Comparison of ENCODE assay signal across 9 cellular contexts in the genomic region with DNA sequence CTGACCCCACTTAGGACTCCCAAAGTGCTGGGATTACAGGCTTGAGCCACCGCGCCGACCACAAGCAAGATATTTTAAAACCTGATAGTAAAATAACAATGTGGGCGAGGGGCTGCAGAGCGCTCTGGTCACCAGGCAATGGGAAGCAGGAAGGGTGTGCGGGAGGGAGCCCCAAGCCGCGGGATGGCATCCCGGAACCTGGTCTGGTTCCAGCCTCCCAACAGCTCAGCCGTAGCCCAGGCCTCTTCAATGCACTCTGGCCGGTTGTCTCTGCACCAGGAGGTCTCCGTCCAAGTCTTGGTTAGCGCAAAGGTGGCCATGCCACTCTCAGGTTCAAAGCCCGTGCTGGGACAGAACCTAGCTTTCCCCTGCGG. TPM values are rescaled to one million over a fixed set of nuclear protein-coding genes. Genes with fewer than 3 reads are reported as not detected.
DNase-seq lines count a peak whose midpoint lies in the region; ATAC-seq, FAIRE-seq and TF ChIP-seq lines count a peak whose summit lies in the region.
"Had no signal": no experiment of that assay in that cellular context is flagged by ENCODE, and none has a peak within 500 bp of the region (broad histone marks: within the 10 kb centered on the region; RNA-seq: fewer than 3 reads in every experiment).

No MANE protein-coding gene starts in this region.

- in situ Hi-C loops in HepG2 (cut with HindIII; ENCODE audit: extremely low pct_ligation_motif_present, low pct_unique_long_range_greater_than_20kb), result no loop called here

- TF ChIP-seq CTCF in HepG2 (CRISPR knock-in tag; IDR thresholded peaks at IDR 0.05) (no peak), tibial artery (IDR thresholded peaks at IDR 0.05) (no peak)

- BruUV-seq in HepG2 (replicated peaks; lab: Mats Ljungman, UMichigan), result no TSS peak

- no peaks in the 10 kb centered on the region for H3K27me3 Mint-ChIP-seq in activated CD4-positive, alpha-beta T cell treated with anti-CD3 and anti-CD28 coated beads, Interleukin-2, amount 10 ng/mL, durations not matched to agents 7 days and 5 days
- no peaks in the 10 kb centered on the region for H3K27me3 Mint-ChIP-seq in activated naive CD8-positive, alpha-beta T cell treated with anti-CD3 and anti-CD28 coated beads, Interleukin-2, amount 50 U/mL, for 24 hours

- TF ChIP-seq EP300 in HepG2 (IDR thresholded peaks at IDR 0.05; ENCODE audit: low read depth in 2 of 2, low read length in 2 of 2), result no peak
- no peak for TF ChIP-seq EP300 in HepG2 (CRISPR knock-in tag; IDR thresholded peaks at IDR 0.05; ENCODE audit: borderline replicate concordance)

- intact Hi-C loops in HepG2 (cut with micrococcal nuclease; ENCODE audit: unreplicated experiment) (no loop called here), tibial artery (cut with DNase I; ENCODE audit: low total_unique reads) (loop anchor here (5.0 kb wide), 1 partner anchor 34 kb away; no protein-coding TSS in a partner anchor)

- H3K4me3 ChIP-seq in HepG2 (replicated peaks in 1 of 3; ENCODE audit: insufficient read depth in 1 of 3, low read depth in 2 of 3, low read length in 3 of 3) (peak overlapping the region; percentile 55 to 85 (median 76); a peak in 4 of 6 replicates), tibial artery (peak overlapping the region; percentile 54 to 65)
- no peak overlapping the region for H3K4me3 ChIP-seq in effector memory CD4-positive, alpha-beta T cell (ENCODE audit: insufficient read depth, low read depth, low read length, poor library complexity, severe bottlenecking)

- H3K4me3 Mint-ChIP-seq in activated CD4-positive, alpha-beta T cell treated with anti-CD3 and anti-CD28 coated beads, Interleukin-2, amount 10 ng/mL, durations not matched to agents 7 days and 5 days, result peak overlapping the region; percentile 66
- peak overlapping the region; percentile 29 for H3K4me3 Mint-ChIP-seq in activated naive CD8-positive, alpha-beta T cell treated with anti-CD3 and anti-CD28 coated beads, Interleukin-2, amount 50 U/mL, for 24 hours

- no peaks in the 10 kb centered on the region for H3K9me3 Mint-ChIP-seq in activated CD4-positive, alpha-beta T cell treated with anti-CD3 and anti-CD28 coated beads, Interleukin-2, amount 10 ng/mL, durations not matched to agents 7 days and 5 days
- no peaks in the 10 kb centered on the region for H3K9me3 Mint-ChIP-seq in activated naive CD8-positive, alpha-beta T cell treated with anti-CD3 and anti-CD28 coated beads, Interleukin-2, amount 50 U/mL, for 24 hours

- H3K79me2 ChIP-seq in HepG2 (ENCODE audit: insufficient read depth, low read length), result no peaks in the 10 kb centered on the region

- peaks cover 46% of the 10 kb centered on the region for H3K4me1 ChIP-seq in HepG2 (ENCODE audit: insufficient read depth, low read length)
- peaks cover 4 to 31% (median 22%) of the 10 kb centered on the region in 4 donors for H3K4me1 ChIP-seq in tibial artery
- peaks cover 11% of the 10 kb centered on the region for H3K4me1 ChIP-seq in effector memory CD4-positive, alpha-beta T cell (ENCODE audit: control insufficient read depth, insufficient read depth, low read length, poor library complexity, severe bottlenecking)

- DNase-seq in activated CD4-positive, alpha-beta T cell treated with anti-CD3 and anti-CD28 coated beads, Interleukin-2, amount 10 ng/mL, durations not matched to agents 7 days and 5 days, result no peak
- DNase-seq in activated CD4-positive, alpha-beta T cell treated with anti-CD3 and anti-CD28 coated beads, Interleukin-2, amount 50 U/mL, for 48 hours, result no peak
- DNase-seq in activated naive CD8-positive, alpha-beta T cell treated with anti-CD3 and anti-CD28 coated beads, Interleukin-2, amount 50 U/mL, for 24 hours, result no peak
- DNase-seq in HepG2 (ENCODE audit: low spot score) (no peak), tibial artery (no peak), NCI-H1694 treated with DMSO at 0.1 percent for 48 hours (lab: John Stamatoyannopoulos, UW) (no peak)
- DNase-seq in effector memory CD4-positive, alpha-beta T cell, result no peak

- WGBS in HepG2 (ENCODE audit: low lambda C conversion rate), result 59% methylated on average over 10 of the region's 15 CpGs

- TF ChIP-seq POLR2A in HepG2 (IDR thresholded peaks at IDR 0.05; ENCODE audit: insufficient read depth in 1 of 2, low read depth in 2 of 2, low read length in 2 of 2), result no peak

- H3K27ac Mint-ChIP-seq in activated CD4-positive, alpha-beta T cell treated with anti-CD3 and anti-CD28 coated beads, Interleukin-2, amount 10 ng/mL, durations not matched to agents 7 days and 5 days, result no peak overlapping the region
- H3K27ac Mint-ChIP-seq in activated naive CD8-positive, alpha-beta T cell treated with anti-CD3 and anti-CD28 coated beads, Interleukin-2, amount 50 U/mL, for 24 hours, result no peak overlapping the region

- H2AFZ ChIP-seq in HepG2 (ENCODE audit: low read length), result peak overlapping the region; percentile 54

- peak overlapping the region; percentile 49 for H3K9ac ChIP-seq in HepG2 (ENCODE audit: insufficient read depth, low read depth, low read length)

- no peaks in the 10 kb centered on the region for H4K20me1 ChIP-seq in HepG2 (ENCODE audit: insufficient read depth, low read length)

- CTCF ChIA-PET in activated CD4-positive, alpha-beta T cell treated with anti-CD3 and anti-CD28 coated beads, Interleukin-2, amount 10 ng/mL, durations not matched to agents 7 days and 5 days (lab: Charles Lee), result interaction anchor here (0.6 to 2.7 kb wide), 8 partner anchors 9 to 349 kb away, joined by 3 to 20 read pairs (median 4); partner anchors contain the start of genes MAN1B1 and NPDC1
- CTCF ChIA-PET in HepG2 (lab: Yijun Ruan, JAX; ENCODE audit: low intra/inter-chr PET ratio, low total read pairs), result no interaction called here

- peaks cover 6% of the 10 kb centered on the region for H3K36me3 Mint-ChIP-seq in activated CD4-positive, alpha-beta T cell treated with anti-CD3 and anti-CD28 coated beads, Interleukin-2, amount 10 ng/mL, durations not matched to agents 7 days and 5 days (ENCODE audit: low read depth)
- H3K36me3 Mint-ChIP-seq in activated naive CD8-positive, alpha-beta T cell treated with anti-CD3 and anti-CD28 coated beads, Interleukin-2, amount 50 U/mL, for 24 hours (ENCODE audit: low read depth), result peaks cover 3% of the 10 kb centered on the region

- H3K4me2 ChIP-seq in HepG2 (ENCODE audit: low read depth, low read length), result peak overlapping the region; percentile 73

- H3K9me3 ChIP-seq in HepG2 (ENCODE audit: low read length) (no peaks in the 10 kb centered on the region), tibial artery (no peaks in the 10 kb centered on the region)
- no peaks in the 10 kb centered on the region for H3K9me3 ChIP-seq in effector memory CD4-positive, alpha-beta T cell (ENCODE audit: control insufficient read depth, low read length)

- ATAC-seq in activated naive CD8-positive, alpha-beta T cell treated with anti-CD3 and anti-CD28 coated beads, Interleukin-2, amount 50 U/mL, for 24 hours, result no peak
- ATAC-seq in HepG2 (peak; percentile 41), GM18868 (IDR thresholded peaks at IDR 0.05; ENCODE audit: unreplicated experiment) (no peak)

- H3K27me3 ChIP-seq in HepG2 (ENCODE audit: control insufficient read depth in 1 of 2, insufficient read depth in 2 of 2, low read length in 2 of 2), result no peaks in the 10 kb centered on the region
- H3K27me3 ChIP-seq in tibial artery, result peaks cover 0 to 28% of the 10 kb centered on the region in 2 donors
- H3K27me3 ChIP-seq in effector memory CD4-positive, alpha-beta T cell (replicated peaks; ENCODE audit: control insufficient read depth, insufficient read depth, low read length, poor library complexity, severe bottlenecking), result no peaks in the 10 kb centered on the region

- peaks cover 9% of the 10 kb centered on the region in 2 experiments; a peak in 4 of 5 replicates for H3K36me3 ChIP-seq in HepG2 (replicated peaks in 1 of 2; ENCODE audit: control insufficient read depth in 1 of 2, insufficient read depth in 2 of 2, low read length in 2 of 2)
- H3K36me3 ChIP-seq in tibial artery, result peaks cover 0 to 27% (median 23%) of the 10 kb centered on the region in 3 donors
- peaks cover 4% of the 10 kb centered on the region for H3K36me3 ChIP-seq in effector memory CD4-positive, alpha-beta T cell (ENCODE audit: control insufficient read depth, insufficient read depth, low read length)

- POLR2A ChIA-PET in activated CD4-positive, alpha-beta T cell treated with anti-CD3 and anti-CD28 coated beads, Interleukin-2, amount 10 ng/mL, durations not matched to agents 7 days and 5 days (lab: Charles Lee), result no interaction called here
- POLR2A ChIA-PET in HepG2 (lab: Yijun Ruan, JAX), result interaction anchor here (0.5 to 2.9 kb wide), 6 partner anchors 8 to 201 kb away, joined by 3 to 30 read pairs (median 5); partner anchors contain the start of genes MAN1B1, TOR4A and TUBB4B

- peaks cover 10% of the 10 kb centered on the region for H3K4me1 Mint-ChIP-seq in activated CD4-positive, alpha-beta T cell treated with anti-CD3 and anti-CD28 coated beads, Interleukin-2, amount 10 ng/mL, durations not matched to agents 7 days and 5 days
- H3K4me1 Mint-ChIP-seq in activated naive CD8-positive, alpha-beta T cell treated with anti-CD3 and anti-CD28 coated beads, Interleukin-2, amount 50 U/mL, for 24 hours, result peaks cover 4% of the 10 kb centered on the region

- no peak for FAIRE-seq in HepG2 (lab: Jason Lieb, UNC)

- H3K27ac ChIP-seq in HepG2 (ENCODE audit: extremely low read length, insufficient read depth, low read length) (peak overlapping the region; percentile 43), tibial artery (peak overlapping the region; percentile 28 to 63)
- no peak overlapping the region for H3K27ac ChIP-seq in effector memory CD4-positive, alpha-beta T cell (ENCODE audit: insufficient read depth, low read length, poor library complexity, severe bottlenecking)

- no peak for TF ChIP-seq RAD21 in HepG2 (CRISPR knock-in tag; IDR thresholded peaks at IDR 0.05)

RNA-seq across cellular contexts. Expression of gene UAP1L1, which starts 0.7 kb away (rescaled TPM):
- 10 to 100 TPM; 19.1 to 21.9 TPM for total RNA-seq in activated CD4-positive, alpha-beta T cell treated with anti-CD3 and anti-CD28 coated beads, Interleukin-2, amount 10 ng/mL, durations not matched to agents 7 days and 5 days
- 6.2 and 6.4 TPM in 2 replicates for total RNA-seq in HepG2 (2016; rRNA removed; fragmentation: Illumina TruSeq; extraction: Trizol)
- total RNA-seq in HepG2 (2016; cell fraction: cytosol; rRNA removed; fragmentation: Illumina TruSeq; extraction: Trizol; ENCODE audit: low read depth), result 1.7 and 1.8 TPM in 2 replicates
- 4.5 and 6.7 TPM in 2 replicates for total RNA-seq in HepG2 (2016; cell fraction: insoluble cytoplasmic fraction; rRNA removed; fragmentation: Illumina TruSeq; extraction: Trizol)
- 3.0 and 3.1 TPM in 2 replicates for total RNA-seq in HepG2 (2016; cell fraction: membrane; rRNA removed; fragmentation: Illumina TruSeq; extraction: Trizol)
- total RNA-seq in HepG2 (2016; cell fraction: nucleus; rRNA removed; fragmentation: Illumina TruSeq; extraction: Trizol), result 4.9 and 5.4 TPM in 2 replicates
- 5.4 and 6.0 TPM in 2 replicates for polyA plus RNA-seq in HepG2 (2011; rRNA removed)
- polyA plus RNA-seq in HepG2 (2011; cell fraction: cytosol; rRNA removed), result 3.8 and 4.1 TPM in 2 replicates
- polyA plus RNA-seq in HepG2 (2011; cell fraction: nucleus; rRNA removed), result 43.5 and 57.7 TPM in 2 replicates
- 4.9 and 5.0 TPM in 2 replicates for polyA plus RNA-seq in HepG2 (2012)
- 1.1 and 1.2 TPM in 2 replicates for polyA plus RNA-seq in HepG2 (2016; cell fraction: cytosol; fragmentation: Illumina TruSeq; extraction: Trizol; ENCODE audit: low read depth)
- 6.4 and 8.8 TPM in 2 replicates for polyA plus RNA-seq in HepG2 (2016; cell fraction: insoluble cytoplasmic fraction; fragmentation: Illumina TruSeq; extraction: Trizol; ENCODE audit: low read depth)
- 3.0 and 3.6 TPM in 2 replicates for polyA plus RNA-seq in HepG2 (2016; cell fraction: membrane; fragmentation: Illumina TruSeq; extraction: Trizol; ENCODE audit: low read depth)
- polyA plus RNA-seq in HepG2 (2016; cell fraction: nucleus; fragmentation: Illumina TruSeq; extraction: Trizol; ENCODE audit: insufficient read depth, low read depth), result 22.7 and 23.1 TPM in 2 replicates
- 2.2 and 5.1 TPM in 2 replicates for polyA minus RNA-seq in HepG2 (2011; rRNA and poly(A)+ RNA removed; ENCODE audit: low replicate concordance)
- 3.0 and 3.2 TPM in 2 replicates for polyA minus RNA-seq in HepG2 (2011; cell fraction: cytosol; rRNA and poly(A)+ RNA removed)
- 5.6 and 7.1 TPM in 2 replicates for polyA minus RNA-seq in HepG2 (2011; cell fraction: nucleus; rRNA and poly(A)+ RNA removed)

RNA-seq across cellular contexts. Expression of gene SAPCD2, which starts 6.3 kb away (rescaled TPM):
- total RNA-seq in activated CD4-positive, alpha-beta T cell treated with anti-CD3 and anti-CD28 coated beads, Interleukin-2, amount 10 ng/mL, durations not matched to agents 7 days and 5 days, result 10 to 100 TPM; 33.8 to 40.6 TPM
- 35.9 and 42.8 TPM in 2 replicates for total RNA-seq in HepG2 (2016; rRNA removed; fragmentation: Illumina TruSeq; extraction: Trizol)
- 7.0 and 7.1 TPM in 2 replicates for total RNA-seq in HepG2 (2016; cell fraction: cytosol; rRNA removed; fragmentation: Illumina TruSeq; extraction: Trizol; ENCODE audit: low read depth)
- 34.9 and 42.2 TPM in 2 replicates for total RNA-seq in HepG2 (2016; cell fraction: insoluble cytoplasmic fraction; rRNA removed; fragmentation: Illumina TruSeq; extraction: Trizol)
- total RNA-seq in HepG2 (2016; cell fraction: membrane; rRNA removed; fragmentation: Illumina TruSeq; extraction: Trizol), result 29.9 and 31.6 TPM in 2 replicates
- 23.7 and 28.1 TPM in 2 replicates for total RNA-seq in HepG2 (2016; cell fraction: nucleus; rRNA removed; fragmentation: Illumina TruSeq; extraction: Trizol)
- 18.7 and 21.9 TPM in 2 replicates for polyA plus RNA-seq in HepG2 (2011; rRNA removed)
- 16.4 and 40.1 TPM in 2 replicates for polyA plus RNA-seq in HepG2 (2011; cell fraction: cytosol; rRNA removed)
- polyA plus RNA-seq in HepG2 (2011; cell fraction: nucleus; rRNA removed), result 28.3 and 52.1 TPM in 2 replicates
- polyA plus RNA-seq in HepG2 (2012), result 12.0 and 19.0 TPM in 2 replicates
- 6.8 and 7.6 TPM in 2 replicates for polyA plus RNA-seq in HepG2 (2016; cell fraction: cytosol; fragmentation: Illumina TruSeq; extraction: Trizol; ENCODE audit: low read depth)
- 33.9 and 39.2 TPM in 2 replicates for polyA plus RNA-seq in HepG2 (2016; cell fraction: insoluble cytoplasmic fraction; fragmentation: Illumina TruSeq; extraction: Trizol; ENCODE audit: low read depth)
- polyA plus RNA-seq in HepG2 (2016; cell fraction: membrane; fragmentation: Illumina TruSeq; extraction: Trizol; ENCODE audit: low read depth), result 23.3 and 27.0 TPM in 2 replicates
- 44.9 and 46.9 TPM in 2 replicates for polyA plus RNA-seq in HepG2 (2016; cell fraction: nucleus; fragmentation: Illumina TruSeq; extraction: Trizol; ENCODE audit: insufficient read depth, low read depth)
- 38.7 and 55.4 TPM in 2 replicates for polyA minus RNA-seq in HepG2 (2011; rRNA and poly(A)+ RNA removed; ENCODE audit: low replicate concordance)
- polyA minus RNA-seq in HepG2 (2011; cell fraction: cytosol; rRNA and poly(A)+ RNA removed), result 18.6 and 32.8 TPM in 2 replicates
- 7.3 and 8.6 TPM in 2 replicates for polyA minus RNA-seq in HepG2 (2011; cell fraction: nucleus; rRNA and poly(A)+ RNA removed)

RNA-seq across cellular contexts. Expression of gene MAN1B1, which starts 10.2 kb away (rescaled TPM):
- total RNA-seq in activated CD4-positive, alpha-beta T cell treated with anti-CD3 and anti-CD28 coated beads, Interleukin-2, amount 10 ng/mL, durations not matched to agents 7 days and 5 days, result 10 to 100 TPM; 43.0 to 55.0 TPM
- total RNA-seq in HepG2 (2016; rRNA removed; fragmentation: Illumina TruSeq; extraction: Trizol), result 19.0 and 48.9 TPM in 2 replicates
- 9.3 and 10.3 TPM in 2 replicates for total RNA-seq in HepG2 (2016; cell fraction: cytosol; rRNA removed; fragmentation: Illumina TruSeq; extraction: Trizol; ENCODE audit: low read depth)
- 17.2 and 48.2 TPM in 2 replicates for total RNA-seq in HepG2 (2016; cell fraction: insoluble cytoplasmic fraction; rRNA removed; fragmentation: Illumina TruSeq; extraction: Trizol)
- total RNA-seq in HepG2 (2016; cell fraction: membrane; rRNA removed; fragmentation: Illumina TruSeq; extraction: Trizol), result 17.0 and 19.9 TPM in 2 replicates
- total RNA-seq in HepG2 (2016; cell fraction: nucleus; rRNA removed; fragmentation: Illumina TruSeq; extraction: Trizol), result 44.7 and 51.0 TPM in 2 replicates
- 59.5 and 60.6 TPM in 2 replicates for polyA plus RNA-seq in HepG2 (2011; rRNA removed)
- 48.6 and 64.5 TPM in 2 replicates for polyA plus RNA-seq in HepG2 (2011; cell fraction: cytosol; rRNA removed)
- 146 and 162 TPM in 2 replicates for polyA plus RNA-seq in HepG2 (2011; cell fraction: nucleus; rRNA removed)
- 30.5 and 38.6 TPM in 2 replicates for polyA plus RNA-seq in HepG2 (2012)
- polyA plus RNA-seq in HepG2 (2016; cell fraction: cytosol; fragmentation: Illumina TruSeq; extraction: Trizol; ENCODE audit: low read depth), result 6.7 and 6.8 TPM in 2 replicates
- 16.2 and 18.3 TPM in 2 replicates for polyA plus RNA-seq in HepG2 (2016; cell fraction: insoluble cytoplasmic fraction; fragmentation: Illumina TruSeq; extraction: Trizol; ENCODE audit: low read depth)
- 11.2 and 12.8 TPM in 2 replicates for polyA plus RNA-seq in HepG2 (2016; cell fraction: membrane; fragmentation: Illumina TruSeq; extraction: Trizol; ENCODE audit: low read depth)
- 78.7 and 83.1 TPM in 2 replicates for polyA plus RNA-seq in HepG2 (2016; cell fraction: nucleus; fragmentation: Illumina TruSeq; extraction: Trizol; ENCODE audit: insufficient read depth, low read depth)
- polyA minus RNA-seq in HepG2 (2011; rRNA and poly(A)+ RNA removed; ENCODE audit: low replicate concordance), result 71.9 and 74.1 TPM in 2 replicates
- 24.7 and 26.8 TPM in 2 replicates for polyA minus RNA-seq in HepG2 (2011; cell fraction: cytosol; rRNA and poly(A)+ RNA removed)
- 40.9 and 45.3 TPM in 2 replicates for polyA minus RNA-seq in HepG2 (2011; cell fraction: nucleus; rRNA and poly(A)+ RNA removed)

RNA-seq across cellular contexts. Expression of gene ENTPD2, which starts 22.8 kb away (rescaled TPM):
- total RNA-seq in activated CD4-positive, alpha-beta T cell treated with anti-CD3 and anti-CD28 coated beads, Interleukin-2, amount 10 ng/mL, durations not matched to agents 7 days and 5 days, result not detected
- 0.87 and 0.95 TPM in 2 replicates for total RNA-seq in HepG2 (2016; rRNA removed; fragmentation: Illumina TruSeq; extraction: Trizol)
- total RNA-seq in HepG2 (2016; cell fraction: cytosol; rRNA removed; fragmentation: Illumina TruSeq; extraction: Trizol; ENCODE audit: low read depth), result 0.61 and 0.88 TPM in 2 replicates
- total RNA-seq in HepG2 (2016; cell fraction: insoluble cytoplasmic fraction; rRNA removed; fragmentation: Illumina TruSeq; extraction: Trizol), result 0.74 and 0.82 TPM in 2 replicates
- total RNA-seq in HepG2 (2016; cell fraction: membrane; rRNA removed; fragmentation: Illumina TruSeq; extraction: Trizol), result 0.69 and 0.71 TPM in 2 replicates
- total RNA-seq in HepG2 (2016; cell fraction: nucleus; rRNA removed; fragmentation: Illumina TruSeq; extraction: Trizol), result 3.4 and 3.6 TPM in 2 replicates
- 3.2 and 4.1 TPM in 2 replicates for polyA plus RNA-seq in HepG2 (2011; rRNA removed)
- polyA plus RNA-seq in HepG2 (2011; cell fraction: cytosol; rRNA removed), result 2.1 and 3.2 TPM in 2 replicates
- 41.8 and 49.4 TPM in 2 replicates for polyA plus RNA-seq in HepG2 (2011; cell fraction: nucleus; rRNA removed)
- 21.3 and 23.9 TPM in 2 replicates for polyA plus RNA-seq in HepG2 (2012)
- polyA plus RNA-seq in HepG2 (2016; cell fraction: cytosol; fragmentation: Illumina TruSeq; extraction: Trizol; ENCODE audit: low read depth), result 1.5 and 1.8 TPM in 2 replicates
- 2.3 and 2.8 TPM in 2 replicates for polyA plus RNA-seq in HepG2 (2016; cell fraction: insoluble cytoplasmic fraction; fragmentation: Illumina TruSeq; extraction: Trizol; ENCODE audit: low read depth)
- 2.2 and 2.6 TPM in 2 replicates for polyA plus RNA-seq in HepG2 (2016; cell fraction: membrane; fragmentation: Illumina TruSeq; extraction: Trizol; ENCODE audit: low read depth)
- polyA plus RNA-seq in HepG2 (2016; cell fraction: nucleus; fragmentation: Illumina TruSeq; extraction: Trizol; ENCODE audit: insufficient read depth, low read depth), result 12.9 and 17.3 TPM in 2 replicates
- 8.8 TPM in 1 of 2 replicates, not detected in the other for polyA minus RNA-seq in HepG2 (2011; rRNA and poly(A)+ RNA removed; ENCODE audit: low replicate concordance)
- 9.0 and 9.2 TPM in 2 replicates for polyA minus RNA-seq in HepG2 (2011; cell fraction: cytosol; rRNA and poly(A)+ RNA removed)
- 5.5 and 6.4 TPM in 2 replicates for polyA minus RNA-seq in HepG2 (2011; cell fraction: nucleus; rRNA and poly(A)+ RNA removed)
- polyA plus RNA-seq: aorta had no signal

RNA-seq across cellular contexts. Expression of gene NPDC1, which starts 30.6 kb away (rescaled TPM):
- 10 to 100 TPM; 35.5 to 41.4 TPM for total RNA-seq in activated CD4-positive, alpha-beta T cell treated with anti-CD3 and anti-CD28 coated beads, Interleukin-2, amount 10 ng/mL, durations not matched to agents 7 days and 5 days
- total RNA-seq in HepG2 (2016; rRNA removed; fragmentation: Illumina TruSeq; extraction: Trizol), result 0.63 and 0.84 TPM in 2 replicates
- total RNA-seq in HepG2 (2016; cell fraction: cytosol; rRNA removed; fragmentation: Illumina TruSeq; extraction: Trizol; ENCODE audit: low read depth), result 1.2 TPM in 1 of 2 replicates, not detected in the other
- total RNA-seq in HepG2 (2016; cell fraction: insoluble cytoplasmic fraction; rRNA removed; fragmentation: Illumina TruSeq; extraction: Trizol), result 0.65 and 1.7 TPM in 2 replicates
- total RNA-seq in HepG2 (2016; cell fraction: membrane; rRNA removed; fragmentation: Illumina TruSeq; extraction: Trizol), result 0.59 and 0.79 TPM in 2 replicates
- total RNA-seq in HepG2 (2016; cell fraction: nucleus; rRNA removed; fragmentation: Illumina TruSeq; extraction: Trizol), result 2.7 and 4.8 TPM in 2 replicates
- 5.4 and 7.0 TPM in 2 replicates for polyA plus RNA-seq in HepG2 (2011; rRNA removed)
- polyA plus RNA-seq in HepG2 (2011; cell fraction: cytosol; rRNA removed), result 1.7 and 3.4 TPM in 2 replicates
- polyA plus RNA-seq in HepG2 (2011; cell fraction: nucleus; rRNA removed), result 93.3 and 114 TPM in 2 replicates
- 4.5 and 8.4 TPM in 2 replicates for polyA plus RNA-seq in HepG2 (2012)
- 1.00 and 1.1 TPM in 2 replicates for polyA plus RNA-seq in HepG2 (2016; cell fraction: cytosol; fragmentation: Illumina TruSeq; extraction: Trizol; ENCODE audit: low read depth)
- 0.67 and 1.8 TPM in 2 replicates for polyA plus RNA-seq in HepG2 (2016; cell fraction: insoluble cytoplasmic fraction; fragmentation: Illumina TruSeq; extraction: Trizol; ENCODE audit: low read depth)
- 1.1 and 1.5 TPM in 2 replicates for polyA plus RNA-seq in HepG2 (2016; cell fraction: membrane; fragmentation: Illumina TruSeq; extraction: Trizol; ENCODE audit: low read depth)
- polyA plus RNA-seq in HepG2 (2016; cell fraction: nucleus; fragmentation: Illumina TruSeq; extraction: Trizol; ENCODE audit: insufficient read depth, low read depth), result 9.8 and 12.2 TPM in 2 replicates
- polyA minus RNA-seq in HepG2 (2011; rRNA and poly(A)+ RNA removed; ENCODE audit: low replicate concordance), result 1.9 and 12.5 TPM in 2 replicates
- 2.9 and 3.0 TPM in 2 replicates for polyA minus RNA-seq in HepG2 (2011; cell fraction: cytosol; rRNA and poly(A)+ RNA removed)
- 3.9 and 4.2 TPM in 2 replicates for polyA minus RNA-seq in HepG2 (2011; cell fraction: nucleus; rRNA and poly(A)+ RNA removed)
